In genomic region chr14:51978566-51979398, GRCh38 we compare ENCODE assay signal across 8 cellular contexts. TPM values are rescaled to one million over a fixed set of nuclear protein-coding genes. Genes with fewer than 3 reads are reported as not detected.
DNase-seq lines count a peak whose midpoint lies in the region; ATAC-seq and TF ChIP-seq lines count a peak whose summit lies in the region.

No MANE protein-coding gene starts in this region.

- no peaks in the 10 kb centered on the region for H3K27me3 Mint-ChIP-seq in activated CD4-positive, alpha-beta memory T cell treated with anti-CD3 and anti-CD28 coated beads for 36 hours

- intact Hi-C loops in activated CD4-positive, alpha-beta memory T cell treated with anti-CD3 and anti-CD28 coated beads for 36 hours (cut with micrococcal nuclease), result loop anchor here (1.0 to 2.0 kb wide), 3 partner anchors 109 to 198 kb away; no protein-coding TSS in a partner anchor

- TF ChIP-seq CTCF in GM12873 (IDR thresholded peaks at IDR 0.05; ENCODE audit: insufficient read depth, low read depth, low read length, missing control alignments), result peak; percentile 91

- no peaks in the 10 kb centered on the region for H3K36me3 Mint-ChIP-seq in activated CD4-positive, alpha-beta memory T cell treated with anti-CD3 and anti-CD28 coated beads for 36 hours

- peak; percentile 81 for DNase-seq in HK-2 (ENCODE audit: unreplicated experiment)
- DNase-seq in NCI-H748 treated with DMSO at 0.1 percent for 48 hours (lab: John Stamatoyannopoulos, UW), result peak; percentile 80
- DNase-seq in activated CD4-positive, alpha-beta memory T cell treated with anti-CD3 and anti-CD28 coated beads for 36 hours, result peak; percentile 88
- DNase-seq in effector CD4-positive, alpha-beta T cell, result peak; percentile 79
- DNase-seq in medulla oblongata (ENCODE audit: extremely low spot score), result peak; percentile 92
- DNase-seq in stimulated activated CD8-positive, alpha-beta memory T cell treated with anti-CD3 and anti-CD28 coated beads, Interleukin-15, amount 100 ng/mL, for 4 hours (ENCODE audit: low read depth in 2 of 2), result peak; percentile 40 to 65

- no peak overlapping the region for H3K4me3 Mint-ChIP-seq in activated CD4-positive, alpha-beta memory T cell treated with anti-CD3 and anti-CD28 coated beads for 36 hours

- POLR2A ChIA-PET in activated CD4-positive, alpha-beta memory T cell treated with anti-CD3 and anti-CD28 coated beads for 36 hours (lab: Charles Lee), result no interaction called here

- CTCF ChIA-PET in activated CD4-positive, alpha-beta memory T cell treated with anti-CD3 and anti-CD28 coated beads for 36 hours (lab: Charles Lee), result interaction anchor here (0.7 to 5.6 kb wide), 56 partner anchors 8 to 1343 kb away, joined by 3 to 30 read pairs (median 4); partner anchors contain the start of gene GNG2

- peaks cover 10% of the 10 kb centered on the region for H3K4me1 Mint-ChIP-seq in activated CD4-positive, alpha-beta memory T cell treated with anti-CD3 and anti-CD28 coated beads for 36 hours (ENCODE audit: low read depth)

- no peak overlapping the region for H3K27ac Mint-ChIP-seq in activated CD4-positive, alpha-beta memory T cell treated with anti-CD3 and anti-CD28 coated beads for 36 hours

- H3K9me3 Mint-ChIP-seq in activated CD4-positive, alpha-beta memory T cell treated with anti-CD3 and anti-CD28 coated beads for 36 hours, result no peaks in the 10 kb centered on the region

- ATAC-seq in HG02763 (IDR thresholded peaks at IDR 0.05; ENCODE audit: unreplicated experiment), result no peak

RNA-seq across cellular contexts. Expression of gene RTRAF, which starts 10.6 kb away (rescaled TPM):
- 100 to 1,000 TPM; 222 to 238 TPM for total RNA-seq in activated CD4-positive, alpha-beta memory T cell treated with anti-CD3 and anti-CD28 coated beads for 36 hours
